In genomic region chr4:72128741-72129140, GRCh38 we compare ENCODE assay signal across 9 cellular contexts.
"Had no signal": no experiment of that assay in that cellular context is flagged by ENCODE, and none has a peak within 500 bp of the region (broad histone marks: within the 10 kb centered on the region; RNA-seq: fewer than 3 reads in every experiment).

No MANE protein-coding gene starts in this region.

- DNase-seq: GM23248, GOT3, H7, HFFc6, IMR-90 had no signal

- H2AFZ ChIP-seq: GM23248 had no signal

- H3K36me3 ChIP-seq: HAP-1 had no signal

- H3K9ac ChIP-seq: GM23248 had no signal

- ATAC-seq: HCT116, K562 had no signal

- H3K4me3 Mint-ChIP-seq: HFFc6 had no signal

- H3K9me3 ChIP-seq: HAP-1 had no signal

- H3K27ac Mint-ChIP-seq: HFFc6 had no signal

- H3K27ac ChIP-seq: GM23248, HL-60 had no signal

- H3K4me3 ChIP-seq: GM23248, HAP-1, K562 had no signal
